9 cellular contexts compared by ENCODE assay signal in the genomic region with DNA sequence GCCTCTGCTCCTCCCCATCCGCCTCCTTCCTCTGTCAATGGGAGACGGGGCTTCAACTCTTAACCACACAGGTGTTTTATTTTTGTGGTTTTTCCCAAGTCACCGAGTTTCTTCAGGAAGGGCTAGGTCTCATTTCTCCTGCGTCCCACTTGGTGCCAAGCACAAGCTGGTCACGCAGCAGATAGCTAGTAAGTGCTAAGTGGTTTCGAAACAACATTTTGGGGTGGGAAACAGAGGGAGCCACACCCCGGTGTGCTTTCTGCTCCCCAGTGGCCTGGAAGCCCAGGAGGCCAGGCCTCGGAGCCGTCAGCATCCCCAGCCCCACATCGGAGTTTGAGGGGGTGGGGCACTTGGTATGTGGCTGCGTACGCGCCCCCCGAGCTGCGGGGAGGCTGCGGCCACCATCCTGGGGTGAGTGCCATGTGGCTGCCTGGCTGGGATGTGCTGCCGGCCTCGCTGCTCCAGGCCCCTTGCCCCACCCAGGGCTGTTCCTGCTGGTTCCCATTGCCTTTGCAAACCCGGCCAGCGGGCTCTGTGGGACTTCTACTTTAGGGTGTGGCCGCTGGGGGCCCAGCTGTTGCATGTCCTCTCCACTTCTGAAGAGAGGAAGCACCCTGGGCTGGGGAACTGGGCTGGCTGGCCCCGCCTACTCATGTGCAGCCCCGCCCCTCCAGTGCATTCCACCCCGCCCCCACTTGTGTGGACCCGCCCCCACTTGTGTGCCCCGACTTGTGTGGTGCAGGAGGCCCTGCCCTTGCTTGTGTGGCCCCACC. TPM values are rescaled to one million over a fixed set of nuclear protein-coding genes. Genes with fewer than 3 reads are reported as not detected.
A peak's percentile ranks its signal among the peaks of the same experiment; 100 is the strongest.
DNase-seq lines count a peak whose midpoint lies in the region; ATAC-seq, FAIRE-seq and TF ChIP-seq lines count a peak whose summit lies in the region.
"Had no signal": no experiment of that assay in that cellular context is flagged by ENCODE, and none has a peak within 500 bp of the region (broad histone marks: within the 10 kb centered on the region; RNA-seq: fewer than 3 reads in every experiment).

No MANE protein-coding gene starts in this region.

- H3K27ac ChIP-seq in PC-3 (ENCODE audit: low read length) (no peak overlapping the region), dorsolateral prefrontal cortex (peak overlapping the region in 33 of 59 donors; percentile 1 to 86 (median 43)), rectal smooth muscle tissue (ENCODE audit: low read depth, low read length) (no peak overlapping the region)

- TF ChIP-seq POLR2A in GM12891 (IDR thresholded peaks at IDR 0.05; ENCODE audit: low read depth, low read length) = no peak

- H3K4me1 ChIP-seq in PC-3 (ENCODE audit: insufficient read depth, low read length) (peaks cover 21% of the 10 kb centered on the region), rectal smooth muscle tissue (ENCODE audit: control insufficient read depth, insufficient read depth, low read length) (peaks cover 14% of the 10 kb centered on the region)

- no peak for FAIRE-seq in GM12891 (lab: Jason Lieb, UNC)

- no peaks in the 10 kb centered on the region for H3K9me2 ChIP-seq in PC-3 (replicated peaks; ENCODE audit: low read length)

- no peaks in the 10 kb centered on the region for H3K27me3 ChIP-seq in PC-3 (ENCODE audit: low read length)
- H3K27me3 ChIP-seq in dorsolateral prefrontal cortex = no peaks in the 10 kb centered on the region
- H3K27me3 ChIP-seq in rectal smooth muscle tissue (ENCODE audit: control insufficient read depth, insufficient read depth, low read length) = no peaks in the 10 kb centered on the region

- POLR2A ChIA-PET in PC-3 (lab: Charles Lee; ENCODE audit: unreplicated experiment) = no interaction called here

- intact Hi-C loops in PC-3 (cut with micrococcal nuclease) = no loop called here
- intact Hi-C loops in dorsolateral prefrontal cortex (cut with DNase I) = no loop called here

- H2AFZ ChIP-seq in PC-3 (ENCODE audit: low read length) = no peak overlapping the region

- H4K20me1 ChIP-seq in PC-3 (ENCODE audit: low read length) = no peaks in the 10 kb centered on the region

- no peaks in the 10 kb centered on the region for H3K79me2 ChIP-seq in PC-3 (ENCODE audit: low read length)

- no peaks in the 10 kb centered on the region for H3K9me3 ChIP-seq in PC-3 (ENCODE audit: low read length)

- ATAC-seq in PC-3 = no peak
- ATAC-seq: activated naive CD4-positive, alpha-beta T cell treated with anti-CD3 and anti-CD28 coated beads, Interleukin-2, amount 50 U/mL, for 72 hours had no signal

- no peak overlapping the region for H3K9ac ChIP-seq in PC-3 (ENCODE audit: low read length)
- no peak overlapping the region for H3K9ac ChIP-seq in rectal smooth muscle tissue (ENCODE audit: low read length)

- H3K4me2 ChIP-seq in PC-3 (ENCODE audit: low read length) = no peak overlapping the region

- CTCF ChIA-PET in PC-3 (lab: Charles Lee) = no interaction called here

- peaks cover 3% of the 10 kb centered on the region for H3F3A ChIP-seq in PC-3 (ENCODE audit: low read length, unreplicated experiment)

- H3K4me3 ChIP-seq in PC-3 (ENCODE audit: low read length) (no peak overlapping the region), dorsolateral prefrontal cortex (no peak overlapping the region), rectal smooth muscle tissue (ENCODE audit: low read length) (peak overlapping the region; percentile 2)

- no TSS peak for BruUV-seq in PC-3 (replicated peaks; lab: Mats Ljungman, UMichigan)

- H3K36me3 ChIP-seq in PC-3 (ENCODE audit: low read depth, low read length) = peaks cover 15% of the 10 kb centered on the region; the same call in 1 of the 2 replicates
- peaks cover 4% of the 10 kb centered on the region for H3K36me3 ChIP-seq in rectal smooth muscle tissue (ENCODE audit: control insufficient read depth, insufficient read depth, low read length)

- no peak for TF ChIP-seq CTCF in PC-3 (conservative IDR thresholded peaks at IDR 0.05; ENCODE audit: low read depth, low read length)
- no peak for TF ChIP-seq CTCF in dorsolateral prefrontal cortex (IDR thresholded peaks at IDR 0.05 in 54 of 56, conservative IDR thresholded peaks at IDR 0.05 in 2 of 56; ENCODE audit: low read depth in 1 of 56, partially characterized antibody in 56 of 56)

- DNase-seq in GM12891 (ENCODE audit: insufficient read length, low spot score) (peak; percentile 65), PC-3 (peak; percentile 8), dorsolateral prefrontal cortex (no peak), occipital lobe (lab: John Stamatoyannopoulos, UW) (no peak), NCI-H748 treated with DMSO at 0.1 percent for 48 hours (lab: John Stamatoyannopoulos, UW) (no peak), DMS153 (lab: John Stamatoyannopoulos, UW) (no peak), NCI-H2171 treated with DMSO at 0.1 percent for 48 hours (lab: John Stamatoyannopoulos, UW) (no peak)

TF ChIP-seq in GM12891, 5 proteins besides CTCF, POLR2A, EP300 and RAD21:
- TF ChIP-seq TAF1 (IDR thresholded peaks at IDR 0.05; ENCODE audit: low read depth, low read length) (no peak), POLR2AphosphoS5 (IDR thresholded peaks at IDR 0.05; ENCODE audit: low read depth, low read length) (no peak)

RNA-seq across cellular contexts. Expression of a gene that starts 55.6 kb away (rescaled TPM):
- polyA plus RNA-seq in GM12891 (2012; ENCODE audit: low read depth, missing spikeins) = 2.2 TPM
- total RNA-seq in PC-3 (2014; rRNA removed) (50.9 and 56.9 TPM in 2 replicates), dorsolateral prefrontal cortex (100 to 1,000 TPM; 104 to 353 (median 235) TPM), occipital lobe (26.2 TPM)

Comparison
In these comparisons a context has a peak if more than half of its experiments do, and no peak if none do; other contexts are left out.
1. DNase-seq: peak in GM12891 (single experiment) and PC-3 (single experiment); none in dorsolateral prefrontal cortex (0 of 10), occipital lobe (single experiment), NCI-H748 treated with DMSO at 0.1 percent for 48 hours (single experiment), DMS153 (single experiment) and NCI-H2171 treated with DMSO at 0.1 percent for 48 hours (single experiment).
2. H3K27ac ChIP-seq: peak in dorsolateral prefrontal cortex (33 of 59); none in PC-3 (single experiment) and rectal smooth muscle tissue (single experiment).